In genomic region chr1:37859507-37860345, GRCh38 we compare ENCODE assay signal across 8 cellular contexts. TPM values are rescaled to one million over a fixed set of nuclear protein-coding genes. Genes with fewer than 3 reads are reported as not detected.
DNase-seq lines count a peak whose midpoint lies in the region; ATAC-seq and TF ChIP-seq lines count a peak whose summit lies in the region.

TSS of gene MTF1 (minus strand) at chr1:37859592. CDS start at chr1:37857658, 1,934 bp downstream.

- no peaks in the 10 kb centered on the region for H3K9me3 Mint-ChIP-seq in activated T-cell treated with anti-CD3 and anti-CD28 coated beads, Interleukin-2, amount 50 U/mL, for 24 hours

- peak within 1 kb of the TSS; percentile 95 for H3K4me3 Mint-ChIP-seq in activated T-cell treated with anti-CD3 and anti-CD28 coated beads, Interleukin-2, amount 50 U/mL, for 24 hours

- H3K4me1 ChIP-seq in muscle layer of duodenum (ENCODE audit: control insufficient read depth in 1 of 2, insufficient read depth in 2 of 2, low read length in 2 of 2): peaks cover 12 to 30% of the 10 kb centered on the region in 2 donors

- DNase-seq in DMS79 (lab: John Stamatoyannopoulos, UW) (peak; percentile 96), KG1 (lab: John Stamatoyannopoulos, UW) (peak; percentile 89)
- DNase-seq in activated T-cell treated with anti-CD3 and anti-CD28 coated beads, Interleukin-2, amount 50 U/mL, for 24 hours: peak; percentile 96
- peak; percentile 96 to 97 for DNase-seq in stimulated activated CD8-positive, alpha-beta memory T cell treated with anti-CD3 and anti-CD28 coated beads, Interleukin-7, amount 100 ng/mL, for 4 hours (ENCODE audit: low read depth in 2 of 2)

- H3K9me3 ChIP-seq in muscle layer of duodenum (ENCODE audit: control insufficient read depth in 1 of 2, low read length in 2 of 2): no peaks in the 10 kb centered on the region

- H3K36me3 Mint-ChIP-seq in activated T-cell treated with anti-CD3 and anti-CD28 coated beads, Interleukin-2, amount 50 U/mL, for 24 hours (ENCODE audit: low read depth): peaks cover 76% of the 10 kb centered on the region

- peaks cover 46% of the 10 kb centered on the region for H3K4me1 Mint-ChIP-seq in activated T-cell treated with anti-CD3 and anti-CD28 coated beads, Interleukin-2, amount 50 U/mL, for 24 hours (ENCODE audit: low read depth)

- peak within 1 kb of the TSS; percentile 95 for H3K27ac ChIP-seq in muscle layer of duodenum (ENCODE audit: low read length)

- peaks cover 23 to 44% of the 10 kb centered on the region in 2 donors for H3K36me3 ChIP-seq in muscle layer of duodenum (ENCODE audit: control insufficient read depth in 1 of 2, insufficient read depth in 2 of 2, low read length in 2 of 2)

- peak within 1 kb of the TSS; percentile 87 to 99 for H3K4me3 ChIP-seq in muscle layer of duodenum (ENCODE audit: low read depth in 1 of 2, low read length in 2 of 2)

- peak; percentile 87 for ATAC-seq in GM21717 (IDR thresholded peaks at IDR 0.05; ENCODE audit: unreplicated experiment)
- peak; percentile 97 for ATAC-seq in esophagus mucosa

- H3K27me3 ChIP-seq in muscle layer of duodenum (ENCODE audit: low read depth, low read length): no peaks in the 10 kb centered on the region

- H3K27ac Mint-ChIP-seq in activated T-cell treated with anti-CD3 and anti-CD28 coated beads, Interleukin-2, amount 50 U/mL, for 24 hours: peak within 1 kb of the TSS; percentile 99

- no peaks in the 10 kb centered on the region for H3K27me3 Mint-ChIP-seq in activated T-cell treated with anti-CD3 and anti-CD28 coated beads, Interleukin-2, amount 50 U/mL, for 24 hours

TF ChIP-seq in PFSK-1, 5 proteins besides CTCF, POLR2A, EP300 and RAD21:
- TF ChIP-seq, protein P1, sequence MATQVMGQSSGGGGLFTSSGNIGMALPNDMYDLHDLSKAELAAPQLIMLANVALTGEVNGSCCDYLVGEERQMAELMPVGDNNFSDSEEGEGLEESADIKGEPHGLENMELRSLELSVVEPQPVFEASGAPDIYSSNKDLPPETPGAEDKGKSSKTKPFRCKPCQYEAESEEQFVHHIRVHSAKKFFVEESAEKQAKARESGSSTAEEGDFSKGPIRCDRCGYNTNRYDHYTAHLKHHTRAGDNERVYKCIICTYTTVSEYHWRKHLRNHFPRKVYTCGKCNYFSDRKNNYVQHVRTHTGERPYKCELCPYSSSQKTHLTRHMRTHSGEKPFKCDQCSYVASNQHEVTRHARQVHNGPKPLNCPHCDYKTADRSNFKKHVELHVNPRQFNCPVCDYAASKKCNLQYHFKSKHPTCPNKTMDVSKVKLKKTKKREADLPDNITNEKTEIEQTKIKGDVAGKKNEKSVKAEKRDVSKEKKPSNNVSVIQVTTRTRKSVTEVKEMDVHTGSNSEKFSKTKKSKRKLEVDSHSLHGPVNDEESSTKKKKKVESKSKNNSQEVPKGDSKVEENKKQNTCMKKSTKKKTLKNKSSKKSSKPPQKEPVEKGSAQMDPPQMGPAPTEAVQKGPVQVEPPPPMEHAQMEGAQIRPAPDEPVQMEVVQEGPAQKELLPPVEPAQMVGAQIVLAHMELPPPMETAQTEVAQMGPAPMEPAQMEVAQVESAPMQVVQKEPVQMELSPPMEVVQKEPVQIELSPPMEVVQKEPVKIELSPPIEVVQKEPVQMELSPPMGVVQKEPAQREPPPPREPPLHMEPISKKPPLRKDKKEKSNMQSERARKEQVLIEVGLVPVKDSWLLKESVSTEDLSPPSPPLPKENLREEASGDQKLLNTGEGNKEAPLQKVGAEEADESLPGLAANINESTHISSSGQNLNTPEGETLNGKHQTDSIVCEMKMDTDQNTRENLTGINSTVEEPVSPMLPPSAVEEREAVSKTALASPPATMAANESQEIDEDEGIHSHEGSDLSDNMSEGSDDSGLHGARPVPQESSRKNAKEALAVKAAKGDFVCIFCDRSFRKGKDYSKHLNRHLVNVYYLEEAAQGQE (IDR thresholded peaks at IDR 0.05; ENCODE audit: insufficient read depth in 1 of 2, low read depth in 2 of 2, low read length in 2 of 2): no peak
- TF ChIP-seq TAF1 (IDR thresholded peaks at IDR 0.05; ENCODE audit: borderline replicate concordance, insufficient read depth, low read length) (0 out of 2 replicates have a peak, but pooled peaks have one; percentile 43), SIN3A (IDR thresholded peaks at IDR 0.05; ENCODE audit: borderline replicate concordance, insufficient read depth, low read length) (peak; percentile 16; the same call in 1 of the 2 replicates), POLR2AphosphoS5 (IDR thresholded peaks at IDR 0.05; ENCODE audit: low read depth, low read length) (peak; percentile 69), FOXP2 (optimal IDR thresholded peaks at IDR 0.05; ENCODE audit: borderline replicate concordance, extremely low read depth, extremely low read length, insufficient read depth) (no peak)

RNA-seq across cellular contexts. Expression of gene MTF1, which starts in this region (rescaled TPM):
- 3.8 TPM for polyA plus RNA-seq in PFSK-1 (2012; ENCODE audit: insufficient read length, low read depth)
- 39.3 TPM for total RNA-seq in esophagus mucosa

Comparison
In these comparisons a context has a peak if more than half of its experiments do, and no peak if none do; other contexts are left out.
1. Peak in every context shown above with its lines: DNase-seq, ATAC-seq, H3K4me3 ChIP-seq and H3K27ac ChIP-seq.